ENCODE assay signal across 22 cellular contexts in genomic region chr10:67519434-67519833, GRCh38.
DNase-seq lines count a peak whose midpoint lies in the region; ATAC-seq, FAIRE-seq and TF ChIP-seq lines count a peak whose summit lies in the region.
"Had no signal": no experiment of that assay in that cellular context is flagged by ENCODE, and none has a peak within 500 bp of the region (broad histone marks: within the 10 kb centered on the region; RNA-seq: fewer than 3 reads in every experiment).

No MANE protein-coding gene starts in this region.

- H3K79me2 ChIP-seq in PC-3 (ENCODE audit: low read length): no peaks in the 10 kb centered on the region

- WGBS in right cardiac atrium: 73% methylated on average over 2 of the region's 2 CpGs

- peaks cover 18% of the 10 kb centered on the region for H3K27me3 ChIP-seq in PC-3 (ENCODE audit: low read length)
- H3K27me3 ChIP-seq in right cardiac atrium (ENCODE audit: control insufficient read depth, insufficient read depth): no peaks in the 10 kb centered on the region
- H3K27me3 ChIP-seq: MG63 had no signal

- POLR2A ChIA-PET in PC-3 (lab: Charles Lee; ENCODE audit: unreplicated experiment): interaction anchor here (0.7 kb wide), 1 partner anchor 27 kb away, joined by 3 read pairs; no protein-coding TSS in a partner anchor

- H3K9ac ChIP-seq in PC-3 (ENCODE audit: low read length): no peak overlapping the region

- H3K4me1 ChIP-seq in PC-3 (ENCODE audit: insufficient read depth, low read length) (peaks cover 17% of the 10 kb centered on the region), right cardiac atrium (ENCODE audit: control insufficient read depth, insufficient read depth, low read length) (no peaks in the 10 kb centered on the region)
- H3K4me1 ChIP-seq: A549 had no signal

- no peaks in the 10 kb centered on the region for H3K9me3 ChIP-seq in PC-3 (ENCODE audit: low read length)
- no peaks in the 10 kb centered on the region for H3K9me3 ChIP-seq in right cardiac atrium (ENCODE audit: control insufficient read depth, low read length)
- H3K9me3 ChIP-seq: A549, Caco-2, MG63 had no signal

- CTCF ChIA-PET in PC-3 (lab: Charles Lee): interaction anchor here (0.9 kb wide), 1 partner anchor 588 kb away, joined by 3 read pairs; no protein-coding TSS in a partner anchor

- no TSS peak for BruUV-seq in PC-3 (replicated peaks; lab: Mats Ljungman, UMichigan)

- FAIRE-seq in HTR-8/SVneo (lab: Jason Lieb, UNC): no peak
- FAIRE-seq: A549, GM18507, H54 had no signal

- H3K4me3 ChIP-seq in PC-3 (ENCODE audit: low read length) (no peak overlapping the region), right cardiac atrium (ENCODE audit: low read length) (no peak overlapping the region)
- H3K4me3 ChIP-seq: A549, MG63, PC-9 had no signal

- no peaks in the 10 kb centered on the region for H4K20me1 ChIP-seq in PC-3 (ENCODE audit: low read length)

- no peaks in the 10 kb centered on the region for H3F3A ChIP-seq in PC-3 (ENCODE audit: low read length, unreplicated experiment)

- no peak for TF ChIP-seq CTCF in PC-3 (conservative IDR thresholded peaks at IDR 0.05; ENCODE audit: low read depth, low read length)

- H3K36me3 ChIP-seq in PC-3 (ENCODE audit: low read depth, low read length): no peaks in the 10 kb centered on the region
- H3K36me3 ChIP-seq: MG63 had no signal

- peak; percentile 59 for ATAC-seq in PC-3
- ATAC-seq in right cardiac atrium: peak; percentile 55 to 58
- ATAC-seq: A549 had no signal

- intact Hi-C loops in PC-3 (cut with micrococcal nuclease): loop anchor here (1.0 kb wide), 2 partner anchors 13 to 27 kb away; no protein-coding TSS in a partner anchor
- intact Hi-C loops in right cardiac atrium (cut with DNase I): no loop called here

- no peaks in the 10 kb centered on the region for H3K9me2 ChIP-seq in PC-3 (replicated peaks; ENCODE audit: low read length)

- H3K4me2 ChIP-seq in PC-3 (ENCODE audit: low read length): no peak overlapping the region
- H3K4me2 ChIP-seq: PC-9 had no signal

- DNase-seq in COR-L47 (lab: John Stamatoyannopoulos, UW) (peak; percentile 44), DMS53 (lab: John Stamatoyannopoulos, UW) (peak; percentile 67), PC-3 (peak; percentile 69), right cardiac atrium (no peak), hepatic stellate cell (ENCODE audit: low spot score) (no peak), NCI-H1436 (lab: John Stamatoyannopoulos, UW) (no peak), HTR-8/SVneo (ENCODE audit: insufficient read length, low spot score) (no peak)
- DNase-seq: C1 segment of cervical spinal cord; Caco-2; CD4-positive, alpha-beta memory T cell; KBM-7; MG63; NCI-H1105 treated with DMSO at 0.1 percent for 48 hours; NCI-H2029 treated with DMSO at 0.1 percent for 48 hours; NCI-H446 treated with DMSO at 0.1 percent for 48 hours; NCI-H526; PC-9; SHP77; T-helper 1 cell had no signal

- H3K27ac ChIP-seq in PC-3 (ENCODE audit: low read length) (no peak overlapping the region), right cardiac atrium (ENCODE audit: low read length) (no peak overlapping the region)
- H3K27ac ChIP-seq: A549, PC-9 had no signal

- no peak overlapping the region for H2AFZ ChIP-seq in PC-3 (ENCODE audit: low read length)

Comparison
In these comparisons a context has a peak if more than half of its experiments do, and no peak if none do; other contexts are left out.
1. DNase-seq: peak in COR-L47 (single experiment), DMS53 (single experiment) and PC-3 (single experiment); none in right cardiac atrium (0 of 3), hepatic stellate cell (single experiment), NCI-H1436 (single experiment) and HTR-8/SVneo (single experiment).